11 cellular contexts compared by ENCODE assay signal in the genomic region with DNA sequence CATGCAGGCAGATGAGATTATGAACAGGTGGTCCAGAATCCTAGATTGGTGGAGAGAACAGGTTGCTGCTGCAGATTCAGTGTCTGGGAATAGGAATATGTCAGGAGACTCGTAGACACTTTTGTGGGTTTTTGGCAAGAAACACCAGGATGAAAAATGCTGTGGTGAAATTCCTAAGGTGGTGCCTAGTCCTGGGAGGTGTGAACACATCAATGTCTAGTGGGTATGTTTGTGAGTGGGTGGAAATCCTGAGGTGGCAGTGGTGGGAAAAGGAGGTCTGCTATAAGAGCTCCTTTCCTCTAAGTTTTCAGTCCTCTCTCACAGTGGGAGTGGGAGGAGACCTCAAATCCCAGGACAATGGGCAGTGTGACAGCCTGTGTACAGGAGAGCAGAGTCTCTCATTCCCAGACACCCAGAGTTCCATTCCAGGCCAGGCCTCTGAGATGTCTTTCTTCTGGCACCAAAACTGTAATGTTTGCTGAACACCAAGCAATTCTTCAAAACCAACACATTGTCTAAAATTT.
"Had no signal": no experiment of that assay in that cellular context is flagged by ENCODE, and none has a peak within 500 bp of the region (broad histone marks: within the 10 kb centered on the region; RNA-seq: fewer than 3 reads in every experiment).

No MANE protein-coding gene starts in this region.

- H3K27me3 ChIP-seq: gastroesophageal sphincter, pancreas, tibial artery had no signal

- H3K36me3 ChIP-seq: pancreas had no signal

- ATAC-seq: activated CD4-positive, CD25-positive, alpha-beta regulatory T cell treated with anti-CD3 and anti-CD28 coated beads, Interleukin-2, amount 50 U/mL, for 24 hours; activated naive CD4-positive, alpha-beta T cell treated with anti-CD3 and anti-CD28 coated beads, Interleukin-2, amount 50 U/mL, for 72 hours; gastroesophageal sphincter; left ventricle myocardium superior; pancreas had no signal

- H3K27ac ChIP-seq: gastroesophageal sphincter, pancreas, tibial artery had no signal

- H3K27ac Mint-ChIP-seq: activated naive CD4-positive, alpha-beta T cell treated with anti-CD3 and anti-CD28 coated beads, Interleukin-2, amount 50 U/mL, for 72 hours had no signal

- H3K4me3 ChIP-seq: gastroesophageal sphincter, pancreas, tibial artery had no signal

- H3K9me3 ChIP-seq: gastroesophageal sphincter, pancreas had no signal

- DNase-seq: activated effector memory CD4-positive, alpha-beta T cell treated with anti-CD3 and anti-CD28 coated beads, Interleukin-2, amount 50 U/mL, for 16 hours; activated T-cell treated with anti-CD3 and anti-CD28 coated beads, Interleukin-2, amount 50 U/mL, for 1 hour; anterior cingulate cortex; kidney; left ventricle myocardium superior; pancreas; stimulated activated CD4-positive, alpha-beta T cell treated with anti-CD3 and anti-CD28 coated beads, Interleukin-4, amount 100 ng/mL, for 1 hour; tibial artery had no signal
